8 cellular contexts compared by ENCODE assay signal in genomic region chr14:105315941-105316562, GRCh38. TPM values are rescaled to one million over a fixed set of nuclear protein-coding genes. Genes with fewer than 3 reads are reported as not detected.
DNase-seq lines count a peak whose midpoint lies in the region; ATAC-seq and TF ChIP-seq lines count a peak whose summit lies in the region.

No MANE protein-coding gene starts in this region.

- H3K27ac Mint-ChIP-seq in central memory CD8-positive, alpha-beta T cell (ENCODE audit: low read depth): peak overlapping the region; percentile 91
- peak overlapping the region in 9 of 10 donors; percentile 73 to 93 (median 85) for H3K27ac Mint-ChIP-seq in naive thymus-derived CD8-positive, alpha-beta T cell

- H3K27me3 Mint-ChIP-seq in central memory CD8-positive, alpha-beta T cell: no peaks in the 10 kb centered on the region
- no peaks in the 10 kb centered on the region for H3K27me3 Mint-ChIP-seq in naive thymus-derived CD8-positive, alpha-beta T cell

- peaks cover 21% of the 10 kb centered on the region for H3K4me1 Mint-ChIP-seq in central memory CD8-positive, alpha-beta T cell
- H3K4me1 Mint-ChIP-seq in naive thymus-derived CD8-positive, alpha-beta T cell: peaks cover 6 to 32% (median 25%) of the 10 kb centered on the region in 4 donors

- no peak for TF ChIP-seq CTCF in C4-2B (conservative IDR thresholded peaks at IDR 0.05)
- no peak for TF ChIP-seq CTCF in LNCaP clone FGC (IDR thresholded peaks at IDR 0.05; ENCODE audit: control insufficient read depth, extremely low read depth, insufficient read depth)
- TF ChIP-seq CTCF in GM10266 (IDR thresholded peaks at IDR 0.05; ENCODE audit: control insufficient read depth, insufficient read depth, low read depth, missing control alignments): no peak

- H3K4me3 Mint-ChIP-seq in central memory CD8-positive, alpha-beta T cell: peak overlapping the region; percentile 90
- peak overlapping the region; percentile 81 to 96 (median 86) for H3K4me3 Mint-ChIP-seq in naive thymus-derived CD8-positive, alpha-beta T cell

- ATAC-seq in central memory CD8-positive, alpha-beta T cell (replicated peaks; ENCODE audit: extremely low read depth, poor library complexity, severe bottlenecking): no peak
- ATAC-seq in naive thymus-derived CD8-positive, alpha-beta T cell: no peak
- no peak for ATAC-seq in GM19324 (IDR thresholded peaks at IDR 0.05; ENCODE audit: low FRiP score, unreplicated experiment)

- peak overlapping the region; percentile 75; the same call in 1 of the 2 replicates for H3K27ac ChIP-seq in C4-2B

- peaks cover 6% of the 10 kb centered on the region for H3K36me3 Mint-ChIP-seq in central memory CD8-positive, alpha-beta T cell (ENCODE audit: insufficient read depth)
- no peaks in the 10 kb centered on the region for H3K36me3 Mint-ChIP-seq in naive thymus-derived CD8-positive, alpha-beta T cell

- POLR2A ChIA-PET in naive thymus-derived CD8-positive, alpha-beta T cell (lab: Charles Lee): interaction anchor here (3.6 to 8.5 kb wide), 2 partner anchors 14 to 68 kb away, joined by 22 to 114 read pairs; partner anchors contain the start of genes BRF1 and BTBD6

- DNase-seq in LNCaP clone FGC (ENCODE audit: low read depth) (no peak), NCI-H2227 (lab: John Stamatoyannopoulos, UW; ENCODE audit: unreplicated experiment) (no peak), GM10266 (ENCODE audit: extremely low spot score) (no peak), iPS-NIHi7 (ENCODE audit: extremely low spot score) (no peak)
- no peak for DNase-seq in central memory CD8-positive, alpha-beta T cell (ENCODE audit: low spot score in 2 of 2)
- no peak for DNase-seq in naive thymus-derived CD8-positive, alpha-beta T cell

- H3K4me3 ChIP-seq in LNCaP clone FGC (ENCODE audit: low read depth, low read length): peak overlapping the region; percentile 74

- H3K9me3 Mint-ChIP-seq in central memory CD8-positive, alpha-beta T cell: no peaks in the 10 kb centered on the region
- no peaks in the 10 kb centered on the region for H3K9me3 Mint-ChIP-seq in naive thymus-derived CD8-positive, alpha-beta T cell

RNA-seq across cellular contexts. Expression of gene PACS2, which starts 1.5 kb away (rescaled TPM):
- 10 to 100 TPM; 81.5 to 82.1 TPM for total RNA-seq in naive thymus-derived CD8-positive, alpha-beta T cell
- polyA plus RNA-seq in naive thymus-derived CD8-positive, alpha-beta T cell: 1 to 10 TPM; 1.7 to 6.1 (median 2.3) TPM

RNA-seq across cellular contexts. Expression of gene BRF1, which starts 15.3 kb away (rescaled TPM):
- 10 to 100 TPM; 52.4 to 63.5 TPM for total RNA-seq in naive thymus-derived CD8-positive, alpha-beta T cell
- 10 to 100 TPM in 1 of 3 donors, 1 to 10 TPM in 2; 7.1 to 10.9 (median 9.2) TPM for polyA plus RNA-seq in naive thymus-derived CD8-positive, alpha-beta T cell
